ENCODE assay signal across 8 cellular contexts in genomic region chr2:144382848-144383247, GRCh38.
DNase-seq lines count a peak whose midpoint lies in the region; ATAC-seq and TF ChIP-seq lines count a peak whose summit lies in the region.

No MANE protein-coding gene starts in this region.

- no peaks in the 10 kb centered on the region for H3K9me3 ChIP-seq in hepatocyte (ENCODE audit: low read depth)

- peaks cover 4% of the 10 kb centered on the region for H3K27me3 Mint-ChIP-seq in activated CD4-positive, alpha-beta memory T cell treated with anti-CD3 and anti-CD28 coated beads, Interleukin-2, amount 10 ng/mL, durations not matched to agents 7 days and 5 days
- peaks cover 6% of the 10 kb centered on the region for H3K27me3 Mint-ChIP-seq in activated CD4-positive, alpha-beta memory T cell treated with anti-CD3 and anti-CD28 coated beads for 36 hours
- peaks cover 6 to 17% (median 17%) of the 10 kb centered on the region in 3 donors for H3K27me3 Mint-ChIP-seq in naive B cell

- DNase-seq in activated CD4-positive, alpha-beta memory T cell treated with anti-CD3 and anti-CD28 coated beads, Interleukin-2, amount 10 ng/mL, durations not matched to agents 7 days and 5 days: peak; percentile 20
- DNase-seq in activated CD4-positive, alpha-beta memory T cell treated with anti-CD3 and anti-CD28 coated beads for 36 hours: no peak
- peak; percentile 99 for DNase-seq in SKM-1 (lab: John Stamatoyannopoulos, UW; ENCODE audit: unreplicated experiment)
- DNase-seq in naive B cell: peak; percentile 61
- DNase-seq in DMS153 treated with DMSO at 0.1 percent for 48 hours (lab: John Stamatoyannopoulos, UW; ENCODE audit: unreplicated experiment): no peak
- DNase-seq in cerebellar cortex (ENCODE audit: low spot score): no peak
- DNase-seq in hepatocyte (ENCODE audit: low spot score): no peak

- H3K9me2 ChIP-seq in hepatocyte (replicated peaks; ENCODE audit: insufficient read depth): no peaks in the 10 kb centered on the region

- WGBS in hepatocyte (ENCODE audit: low lambda C conversion rate, missing lambda C conversion rate): 92% methylated on average over 2 of the region's 2 CpGs

- H3K4me3 Mint-ChIP-seq in activated CD4-positive, alpha-beta memory T cell treated with anti-CD3 and anti-CD28 coated beads, Interleukin-2, amount 10 ng/mL, durations not matched to agents 7 days and 5 days: no peak overlapping the region
- H3K4me3 Mint-ChIP-seq in activated CD4-positive, alpha-beta memory T cell treated with anti-CD3 and anti-CD28 coated beads for 36 hours: no peak overlapping the region
- H3K4me3 Mint-ChIP-seq in naive B cell: peak overlapping the region in 6 of 8 donors; percentile 4 to 80 (median 36)

- H3K4me1 ChIP-seq in hepatocyte (ENCODE audit: insufficient read depth): no peaks in the 10 kb centered on the region

- peaks cover 23% of the 10 kb centered on the region for H3K4me1 Mint-ChIP-seq in activated CD4-positive, alpha-beta memory T cell treated with anti-CD3 and anti-CD28 coated beads, Interleukin-2, amount 10 ng/mL, durations not matched to agents 7 days and 5 days
- peaks cover 29% of the 10 kb centered on the region for H3K4me1 Mint-ChIP-seq in activated CD4-positive, alpha-beta memory T cell treated with anti-CD3 and anti-CD28 coated beads for 36 hours (ENCODE audit: low read depth)
- H3K4me1 Mint-ChIP-seq in naive B cell: peaks cover 37 to 44% (median 37%) of the 10 kb centered on the region in 3 donors

- POLR2A ChIA-PET in activated CD4-positive, alpha-beta memory T cell treated with anti-CD3 and anti-CD28 coated beads, Interleukin-2, amount 10 ng/mL, durations not matched to agents 7 days and 5 days (lab: Charles Lee): no interaction called here
- POLR2A ChIA-PET in activated CD4-positive, alpha-beta memory T cell treated with anti-CD3 and anti-CD28 coated beads for 36 hours (lab: Charles Lee): interaction anchor here (0.6 kb wide), 1 partner anchor 31 kb away, joined by 3 read pairs; no protein-coding TSS in a partner anchor

- H4K20me1 ChIP-seq in hepatocyte (ENCODE audit: insufficient read depth, poor library complexity, severe bottlenecking): no peaks in the 10 kb centered on the region

- peak overlapping the region; percentile 9 for H3K27ac Mint-ChIP-seq in activated CD4-positive, alpha-beta memory T cell treated with anti-CD3 and anti-CD28 coated beads, Interleukin-2, amount 10 ng/mL, durations not matched to agents 7 days and 5 days
- no peak overlapping the region for H3K27ac Mint-ChIP-seq in activated CD4-positive, alpha-beta memory T cell treated with anti-CD3 and anti-CD28 coated beads for 36 hours
- H3K27ac Mint-ChIP-seq in naive B cell: peak overlapping the region in 3 of 6 donors; percentile 8 to 69 (median 65)

- no peak for TF ChIP-seq CTCF in hepatocyte (IDR thresholded peaks at IDR 0.05; ENCODE audit: poor library complexity)

- no peaks in the 10 kb centered on the region for H3K36me3 ChIP-seq in hepatocyte (replicated peaks; ENCODE audit: insufficient read depth, low read depth)

- H3K36me3 Mint-ChIP-seq in activated CD4-positive, alpha-beta memory T cell treated with anti-CD3 and anti-CD28 coated beads, Interleukin-2, amount 10 ng/mL, durations not matched to agents 7 days and 5 days (ENCODE audit: low read depth): peaks cover 6% of the 10 kb centered on the region
- no peaks in the 10 kb centered on the region for H3K36me3 Mint-ChIP-seq in activated CD4-positive, alpha-beta memory T cell treated with anti-CD3 and anti-CD28 coated beads for 36 hours
- H3K36me3 Mint-ChIP-seq in naive B cell: peaks cover 0 to 7% of the 10 kb centered on the region in 2 donors

- no peak overlapping the region for H3K27ac ChIP-seq in hepatocyte

- CTCF ChIA-PET in activated CD4-positive, alpha-beta memory T cell treated with anti-CD3 and anti-CD28 coated beads, Interleukin-2, amount 10 ng/mL, durations not matched to agents 7 days and 5 days (lab: Charles Lee): no interaction called here
- CTCF ChIA-PET in activated CD4-positive, alpha-beta memory T cell treated with anti-CD3 and anti-CD28 coated beads for 36 hours (lab: Charles Lee): interaction anchor here (0.6 kb wide), 1 partner anchor 9 kb away, joined by 4 read pairs; no protein-coding TSS in a partner anchor

- H3K4me3 ChIP-seq in hepatocyte: no peak overlapping the region

- H3K79me2 ChIP-seq in hepatocyte: no peaks in the 10 kb centered on the region

- no peaks in the 10 kb centered on the region for H3K27me3 ChIP-seq in hepatocyte

- no peak overlapping the region for H2AFZ ChIP-seq in hepatocyte

- no peaks in the 10 kb centered on the region for H3K9me3 Mint-ChIP-seq in activated CD4-positive, alpha-beta memory T cell treated with anti-CD3 and anti-CD28 coated beads, Interleukin-2, amount 10 ng/mL, durations not matched to agents 7 days and 5 days
- no peaks in the 10 kb centered on the region for H3K9me3 Mint-ChIP-seq in activated CD4-positive, alpha-beta memory T cell treated with anti-CD3 and anti-CD28 coated beads for 36 hours
- no peaks in the 10 kb centered on the region for H3K9me3 Mint-ChIP-seq in naive B cell

- intact Hi-C loops in activated CD4-positive, alpha-beta memory T cell treated with anti-CD3 and anti-CD28 coated beads for 36 hours (cut with micrococcal nuclease): loop anchor here (1.0 to 2.0 kb wide), 3 partner anchors 24 to 58 kb away; no protein-coding TSS in a partner anchor

- H3K4me2 ChIP-seq in hepatocyte: no peak overlapping the region

- ATAC-seq in HG02943 (IDR thresholded peaks at IDR 0.05; ENCODE audit: low read depth, unreplicated experiment) (peak; percentile 100), naive B cell (ENCODE audit: low read depth in 2 of 2) (peak; percentile 96 to 98)

Comparison
In these comparisons a context has a peak if more than half of its experiments do, and no peak if none do; other contexts are left out.
1. DNase-seq: peak in activated CD4-positive, alpha-beta memory T cell treated with anti-CD3 and anti-CD28 coated beads, Interleukin-2, amount 10 ng/mL, durations not matched to agents 7 days and 5 days (single experiment), SKM-1 (single experiment) and naive B cell (single experiment); none in activated CD4-positive, alpha-beta memory T cell treated with anti-CD3 and anti-CD28 coated beads for 36 hours (single experiment), DMS153 treated with DMSO at 0.1 percent for 48 hours (single experiment), cerebellar cortex (single experiment) and hepatocyte (single experiment).
2. H3K4me3 Mint-ChIP-seq: peak in naive B cell (6 of 8); none in activated CD4-positive, alpha-beta memory T cell treated with anti-CD3 and anti-CD28 coated beads, Interleukin-2, amount 10 ng/mL, durations not matched to agents 7 days and 5 days (single experiment) and activated CD4-positive, alpha-beta memory T cell treated with anti-CD3 and anti-CD28 coated beads for 36 hours (single experiment).